ENCODE assay signal across 1 cellular context in the genomic region with DNA sequence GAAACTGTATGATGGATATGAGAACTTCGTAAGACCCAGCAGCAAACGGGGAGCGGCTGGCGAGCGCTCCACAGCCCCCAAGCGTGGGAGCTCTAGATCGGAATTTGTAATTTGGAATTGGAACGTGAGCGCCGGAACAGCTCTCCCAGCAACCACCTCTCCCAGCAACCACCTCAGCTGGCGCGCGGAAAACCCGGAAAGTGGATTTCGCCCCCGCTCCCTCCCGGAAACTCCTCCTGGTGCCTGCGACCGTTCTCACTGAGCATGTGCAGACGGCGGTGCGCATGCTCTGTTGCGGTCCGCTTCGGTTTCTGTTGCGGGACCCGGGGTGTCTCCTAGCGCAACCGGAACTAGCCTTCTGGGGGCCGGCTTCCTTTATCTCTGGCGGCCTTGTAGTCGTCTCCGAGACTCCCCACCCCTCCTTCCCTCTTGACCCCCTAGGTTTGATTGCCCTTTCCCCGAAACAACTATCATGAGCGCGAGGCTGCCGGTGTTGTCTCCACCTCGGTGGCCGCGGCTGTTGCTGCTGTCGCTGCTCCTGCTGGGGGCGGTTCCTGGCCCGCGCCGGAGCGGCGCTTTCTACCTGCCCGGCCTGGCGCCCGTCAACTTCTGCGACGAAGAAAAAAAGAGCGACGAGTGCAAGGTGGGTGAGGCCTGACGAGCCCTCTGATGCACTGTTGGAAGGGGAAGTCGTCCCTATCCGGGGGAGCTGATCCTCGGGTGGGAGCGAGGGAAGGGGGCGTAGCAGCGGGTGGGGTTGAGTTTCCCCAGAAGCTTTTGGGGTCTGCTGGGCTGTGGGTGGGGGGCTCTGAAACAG.
TF ChIP-seq lines count a peak whose summit lies in the region.

A gene with protein sequence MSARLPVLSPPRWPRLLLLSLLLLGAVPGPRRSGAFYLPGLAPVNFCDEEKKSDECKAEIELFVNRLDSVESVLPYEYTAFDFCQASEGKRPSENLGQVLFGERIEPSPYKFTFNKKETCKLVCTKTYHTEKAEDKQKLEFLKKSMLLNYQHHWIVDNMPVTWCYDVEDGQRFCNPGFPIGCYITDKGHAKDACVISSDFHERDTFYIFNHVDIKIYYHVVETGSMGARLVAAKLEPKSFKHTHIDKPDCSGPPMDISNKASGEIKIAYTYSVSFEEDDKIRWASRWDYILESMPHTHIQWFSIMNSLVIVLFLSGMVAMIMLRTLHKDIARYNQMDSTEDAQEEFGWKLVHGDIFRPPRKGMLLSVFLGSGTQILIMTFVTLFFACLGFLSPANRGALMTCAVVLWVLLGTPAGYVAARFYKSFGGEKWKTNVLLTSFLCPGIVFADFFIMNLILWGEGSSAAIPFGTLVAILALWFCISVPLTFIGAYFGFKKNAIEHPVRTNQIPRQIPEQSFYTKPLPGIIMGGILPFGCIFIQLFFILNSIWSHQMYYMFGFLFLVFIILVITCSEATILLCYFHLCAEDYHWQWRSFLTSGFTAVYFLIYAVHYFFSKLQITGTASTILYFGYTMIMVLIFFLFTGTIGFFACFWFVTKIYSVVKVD (plus strand): TSS at position 338 of the 817 bp plus-strand sequence. CDS start 135 bp downstream, at position 473.

TF ChIP-seq in HepG2, 621 proteins besides CTCF, POLR2A, EP300 and RAD21 (continued from another document and continues in another):
- TF ChIP-seq, protein P1, sequence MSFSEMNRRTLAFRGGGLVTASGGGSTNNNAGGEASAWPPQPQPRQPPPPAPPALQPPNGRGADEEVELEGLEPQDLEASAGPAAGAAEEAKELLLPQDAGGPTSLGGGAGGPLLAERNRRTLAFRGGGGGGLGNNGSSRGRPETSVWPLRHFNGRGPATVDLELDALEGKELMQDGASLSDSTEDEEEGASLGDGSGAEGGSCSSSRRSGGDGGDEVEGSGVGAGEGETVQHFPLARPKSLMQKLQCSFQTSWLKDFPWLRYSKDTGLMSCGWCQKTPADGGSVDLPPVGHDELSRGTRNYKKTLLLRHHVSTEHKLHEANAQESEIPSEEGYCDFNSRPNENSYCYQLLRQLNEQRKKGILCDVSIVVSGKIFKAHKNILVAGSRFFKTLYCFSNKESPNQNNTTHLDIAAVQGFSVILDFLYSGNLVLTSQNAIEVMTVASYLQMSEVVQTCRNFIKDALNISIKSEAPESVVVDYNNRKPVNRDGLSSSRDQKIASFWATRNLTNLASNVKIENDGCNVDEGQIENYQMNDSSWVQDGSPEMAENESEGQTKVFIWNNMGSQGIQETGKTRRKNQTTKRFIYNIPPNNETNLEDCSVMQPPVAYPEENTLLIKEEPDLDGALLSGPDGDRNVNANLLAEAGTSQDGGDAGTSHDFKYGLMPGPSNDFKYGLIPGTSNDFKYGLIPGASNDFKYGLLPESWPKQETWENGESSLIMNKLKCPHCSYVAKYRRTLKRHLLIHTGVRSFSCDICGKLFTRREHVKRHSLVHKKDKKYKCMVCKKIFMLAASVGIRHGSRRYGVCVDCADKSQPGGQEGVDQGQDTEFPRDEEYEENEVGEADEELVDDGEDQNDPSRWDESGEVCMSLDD (CRISPR knock-in tag; IDR thresholded peaks at IDR 0.05; ENCODE audit: borderline replicate concordance) = no peak
- TF ChIP-seq ZNF232 (CRISPR knock-in tag; IDR thresholded peaks at IDR 0.05; ENCODE audit: borderline replicate concordance) (peak; percentile 69; the same call in 1 of the 2 replicates), ZNF460 (CRISPR knock-in tag; IDR thresholded peaks at IDR 0.05; ENCODE audit: borderline replicate concordance) (no peak), CEBPZ (IDR thresholded peaks at IDR 0.05; ENCODE audit: low read length) (no peak), ZBTB7A (CRISPR knock-in tag; IDR thresholded peaks at IDR 0.05) (peak; percentile 45; the same call in 1 of the 2 replicates), TMF1 (CRISPR knock-in tag; IDR thresholded peaks at IDR 0.05; ENCODE audit: low read depth) (no peak), SP4 (CRISPR knock-in tag; IDR thresholded peaks at IDR 0.05) (no peak; the same call in 1 of the 2 replicates), NR3C1 (CRISPR knock-in tag; IDR thresholded peaks at IDR 0.05) (no peak), ZNF275 (CRISPR knock-in tag; IDR thresholded peaks at IDR 0.05; ENCODE audit: borderline replicate concordance) (peak; percentile 38; the same call in 1 of the 2 replicates), SP5 (CRISPR knock-in tag; IDR thresholded peaks at IDR 0.05; ENCODE audit: borderline replicate concordance, low read depth) (0 out of 2 replicates have a peak, but pooled peaks have one; percentile 17), ZNF878 (CRISPR knock-in tag; IDR thresholded peaks at IDR 0.05) (peak; percentile 18; the same call in 1 of the 2 replicates), ZFP36L1 (CRISPR knock-in tag; IDR thresholded peaks at IDR 0.05) (peak; percentile 25; the same call in 1 of the 2 replicates), FOXC1 (CRISPR knock-in tag; IDR thresholded peaks at IDR 0.05; ENCODE audit: borderline replicate concordance) (peak; percentile 62), ZNF326 (CRISPR knock-in tag; IDR thresholded peaks at IDR 0.05; ENCODE audit: borderline replicate concordance) (no peak), ZNF235 (CRISPR knock-in tag; IDR thresholded peaks at IDR 0.05; ENCODE audit: borderline replicate concordance) (no peak), MNT (IDR thresholded peaks at IDR 0.05) (peak; percentile 40; the same call in 1 of the 2 replicates), HMGA1 (CRISPR knock-in tag; conservative IDR thresholded peaks at IDR 0.05) (no peak), POLR2G (IDR thresholded peaks at IDR 0.05; ENCODE audit: low read depth, low read length) (peak; percentile 71), CBX1 (IDR thresholded peaks at IDR 0.05; ENCODE audit: low read depth) (peak; percentile 54), PITX1 (CRISPR knock-in tag; IDR thresholded peaks at IDR 0.05) (peak; percentile 71; the same call in 1 of the 2 replicates), ARHGAP35 (CRISPR knock-in tag; IDR thresholded peaks at IDR 0.05; ENCODE audit: borderline replicate concordance) (0 out of 2 replicates have a peak, but pooled peaks have one; percentile 18), REST (IDR thresholded peaks at IDR 0.05; ENCODE audit: borderline replicate concordance in 1 of 2, low read depth in 1 of 2, low read length in 2 of 2) (peak in 1 of 2 experiments; percentile 52; a peak in 1 of 4 replicates)
- TF ChIP-seq, protein P2, sequence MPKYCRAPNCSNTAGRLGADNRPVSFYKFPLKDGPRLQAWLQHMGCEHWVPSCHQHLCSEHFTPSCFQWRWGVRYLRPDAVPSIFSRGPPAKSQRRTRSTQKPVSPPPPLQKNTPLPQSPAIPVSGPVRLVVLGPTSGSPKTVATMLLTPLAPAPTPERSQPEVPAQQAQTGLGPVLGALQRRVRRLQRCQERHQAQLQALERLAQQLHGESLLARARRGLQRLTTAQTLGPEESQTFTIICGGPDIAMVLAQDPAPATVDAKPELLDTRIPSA (CRISPR knock-in tag; IDR thresholded peaks at IDR 0.05; ENCODE audit: borderline replicate concordance) = peak; percentile 99; the same call in 1 of the 2 replicates
- TF ChIP-seq, protein P3, sequence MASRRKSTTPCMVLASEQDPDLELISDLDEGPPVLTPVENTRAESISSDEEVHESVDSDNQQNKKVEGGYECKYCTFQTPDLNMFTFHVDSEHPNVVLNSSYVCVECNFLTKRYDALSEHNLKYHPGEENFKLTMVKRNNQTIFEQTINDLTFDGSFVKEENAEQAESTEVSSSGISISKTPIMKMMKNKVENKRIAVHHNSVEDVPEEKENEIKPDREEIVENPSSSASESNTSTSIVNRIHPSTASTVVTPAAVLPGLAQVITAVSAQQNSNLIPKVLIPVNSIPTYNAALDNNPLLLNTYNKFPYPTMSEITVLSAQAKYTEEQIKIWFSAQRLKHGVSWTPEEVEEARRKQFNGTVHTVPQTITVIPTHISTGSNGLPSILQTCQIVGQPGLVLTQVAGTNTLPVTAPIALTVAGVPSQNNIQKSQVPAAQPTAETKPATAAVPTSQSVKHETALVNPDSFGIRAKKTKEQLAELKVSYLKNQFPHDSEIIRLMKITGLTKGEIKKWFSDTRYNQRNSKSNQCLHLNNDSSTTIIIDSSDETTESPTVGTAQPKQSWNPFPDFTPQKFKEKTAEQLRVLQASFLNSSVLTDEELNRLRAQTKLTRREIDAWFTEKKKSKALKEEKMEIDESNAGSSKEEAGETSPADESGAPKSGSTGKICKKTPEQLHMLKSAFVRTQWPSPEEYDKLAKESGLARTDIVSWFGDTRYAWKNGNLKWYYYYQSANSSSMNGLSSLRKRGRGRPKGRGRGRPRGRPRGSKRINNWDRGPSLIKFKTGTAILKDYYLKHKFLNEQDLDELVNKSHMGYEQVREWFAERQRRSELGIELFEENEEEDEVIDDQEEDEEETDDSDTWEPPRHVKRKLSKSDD (CRISPR knock-in tag; IDR thresholded peaks at IDR 0.05; ENCODE audit: low read depth) = 0 out of 2 replicates have a peak, but pooled peaks have one; percentile 4
- TF ChIP-seq, protein P4, sequence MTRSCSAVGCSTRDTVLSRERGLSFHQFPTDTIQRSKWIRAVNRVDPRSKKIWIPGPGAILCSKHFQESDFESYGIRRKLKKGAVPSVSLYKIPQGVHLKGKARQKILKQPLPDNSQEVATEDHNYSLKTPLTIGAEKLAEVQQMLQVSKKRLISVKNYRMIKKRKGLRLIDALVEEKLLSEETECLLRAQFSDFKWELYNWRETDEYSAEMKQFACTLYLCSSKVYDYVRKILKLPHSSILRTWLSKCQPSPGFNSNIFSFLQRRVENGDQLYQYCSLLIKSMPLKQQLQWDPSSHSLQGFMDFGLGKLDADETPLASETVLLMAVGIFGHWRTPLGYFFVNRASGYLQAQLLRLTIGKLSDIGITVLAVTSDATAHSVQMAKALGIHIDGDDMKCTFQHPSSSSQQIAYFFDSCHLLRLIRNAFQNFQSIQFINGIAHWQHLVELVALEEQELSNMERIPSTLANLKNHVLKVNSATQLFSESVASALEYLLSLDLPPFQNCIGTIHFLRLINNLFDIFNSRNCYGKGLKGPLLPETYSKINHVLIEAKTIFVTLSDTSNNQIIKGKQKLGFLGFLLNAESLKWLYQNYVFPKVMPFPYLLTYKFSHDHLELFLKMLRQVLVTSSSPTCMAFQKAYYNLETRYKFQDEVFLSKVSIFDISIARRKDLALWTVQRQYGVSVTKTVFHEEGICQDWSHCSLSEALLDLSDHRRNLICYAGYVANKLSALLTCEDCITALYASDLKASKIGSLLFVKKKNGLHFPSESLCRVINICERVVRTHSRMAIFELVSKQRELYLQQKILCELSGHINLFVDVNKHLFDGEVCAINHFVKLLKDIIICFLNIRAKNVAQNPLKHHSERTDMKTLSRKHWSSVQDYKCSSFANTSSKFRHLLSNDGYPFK (CRISPR knock-in tag; IDR thresholded peaks at IDR 0.05; ENCODE audit: borderline replicate concordance) = peak; percentile 9; the same call in 1 of the 2 replicates
